Comparison of ENCODE assay signal across 20 cellular contexts in genomic region chr7:34622771-34623250, GRCh38. TPM values are rescaled to one million over a fixed set of nuclear protein-coding genes. Genes with fewer than 3 reads are reported as not detected.
A peak's percentile ranks its signal among the peaks of the same experiment; 100 is the strongest.
DNase-seq lines count a peak whose midpoint lies in the region; ATAC-seq lines count a peak whose summit lies in the region.
"Had no signal": no experiment of that assay in that cellular context is flagged by ENCODE, and none has a peak within 500 bp of the region (broad histone marks: within the 10 kb centered on the region; RNA-seq: fewer than 3 reads in every experiment).

No MANE protein-coding gene starts in this region.

- H3K4me1 Mint-ChIP-seq in activated CD4-positive, alpha-beta memory T cell treated with anti-CD3 and anti-CD28 coated beads, Interleukin-2, amount 10 ng/mL, durations not matched to agents 7 days and 5 days: no peaks in the 10 kb centered on the region
- H3K4me1 Mint-ChIP-seq in activated CD4-positive, alpha-beta T cell treated with anti-CD3 and anti-CD28 coated beads for 36 hours: no peaks in the 10 kb centered on the region
- H3K4me1 Mint-ChIP-seq: CD4-positive, CD25-positive, alpha-beta regulatory T cell; CD8-positive, alpha-beta memory T cell; GM23338 had no signal

- WGBS in ectodermal cell, 2 experiments: 68 to 78% methylated on average over 4 of the region's 4 CpGs
- no CpG with 5 or more reads among the region's 4 CpGs for WGBS in neuronal stem cell (ENCODE audit: extremely low coverage in 2 of 2, insufficient read length in 2 of 2, insufficient replicate concordance in 1 of 2), 2 donors

- H3K9ac ChIP-seq in neuronal stem cell (ENCODE audit: low read depth, low read length, poor library complexity): no peak overlapping the region

- H3K36me3 ChIP-seq in ectodermal cell (ENCODE audit: control insufficient read depth, insufficient read depth, low read length) (no peaks in the 10 kb centered on the region), neuronal stem cell (replicated peaks in 1 of 2; ENCODE audit: control insufficient read depth in 2 of 2, insufficient read depth in 2 of 2, low read length in 2 of 2) (no peaks in the 10 kb centered on the region)
- H3K36me3 ChIP-seq: BE2C had no signal

- H3K23ac ChIP-seq in neuronal stem cell (ENCODE audit: low read depth, low read length, poor library complexity): no peak overlapping the region

- no peak overlapping the region for H4K8ac ChIP-seq in neuronal stem cell (ENCODE audit: low read depth, low read length)

- peak overlapping the region; percentile 8 for H2AFZ ChIP-seq in neuronal stem cell (ENCODE audit: low read length)
- H2AFZ ChIP-seq: GM23338 had no signal

- no peak overlapping the region for H2BK5ac ChIP-seq in neuronal stem cell (ENCODE audit: low read length)

- POLR2A ChIA-PET in activated CD4-positive, alpha-beta memory T cell treated with anti-CD3 and anti-CD28 coated beads, Interleukin-2, amount 10 ng/mL, durations not matched to agents 7 days and 5 days (lab: Charles Lee): no interaction called here
- POLR2A ChIA-PET in activated CD4-positive, alpha-beta T cell treated with anti-CD3 and anti-CD28 coated beads for 36 hours (lab: Charles Lee): no interaction called here

- DNase-seq in DMS53 treated with DMSO at 0.1 percent for 48 hours (lab: John Stamatoyannopoulos, UW; ENCODE audit: unreplicated experiment) (peak; percentile 56), NCI-H345 (lab: John Stamatoyannopoulos, UW) (peak; percentile 31), neuronal stem cell (ENCODE audit: low spot score) (no peak)
- no peak for DNase-seq in activated CD4-positive, alpha-beta memory T cell treated with anti-CD3 and anti-CD28 coated beads, Interleukin-2, amount 10 ng/mL, durations not matched to agents 7 days and 5 days
- no peak for DNase-seq in activated naive CD4-positive, alpha-beta T cell treated with anti-CD3 and anti-CD28 coated beads, Interleukin-2, amount 50 U/mL, for 72 hours (ENCODE audit: low spot score in 2 of 2)
- no peak for DNase-seq in activated CD4-positive, alpha-beta T cell treated with anti-CD3 and anti-CD28 coated beads for 36 hours
- DNase-seq: ACHN; BE2C; C1 segment of cervical spinal cord; CD4-positive, CD25-positive, alpha-beta regulatory T cell; CD8-positive, alpha-beta memory T cell; COR-L47; DMS 273 treated with DMSO at 0.1 percent for 48 hours; DMS79; GDM1; HCEC 1CT had no signal

- no peak overlapping the region for H3K18ac ChIP-seq in neuronal stem cell (ENCODE audit: low read length)

- H3K79me1 ChIP-seq in neuronal stem cell (ENCODE audit: low read depth, low read length): no peaks in the 10 kb centered on the region

- H3K27me3 Mint-ChIP-seq in activated CD4-positive, alpha-beta memory T cell treated with anti-CD3 and anti-CD28 coated beads, Interleukin-2, amount 10 ng/mL, durations not matched to agents 7 days and 5 days: no peaks in the 10 kb centered on the region
- no peaks in the 10 kb centered on the region for H3K27me3 Mint-ChIP-seq in activated CD4-positive, alpha-beta T cell treated with anti-CD3 and anti-CD28 coated beads for 36 hours
- H3K27me3 Mint-ChIP-seq: CD4-positive, CD25-positive, alpha-beta regulatory T cell; CD8-positive, alpha-beta memory T cell had no signal

- CTCF ChIA-PET in activated CD4-positive, alpha-beta memory T cell treated with anti-CD3 and anti-CD28 coated beads, Interleukin-2, amount 10 ng/mL, durations not matched to agents 7 days and 5 days (lab: Charles Lee): no interaction called here
- CTCF ChIA-PET in activated CD4-positive, alpha-beta T cell treated with anti-CD3 and anti-CD28 coated beads for 36 hours (lab: Charles Lee): no interaction called here

- no peak overlapping the region for H3K14ac ChIP-seq in neuronal stem cell (ENCODE audit: low read length)

- H3K4me3 ChIP-seq in ectodermal cell (ENCODE audit: insufficient read depth, low read depth, low read length) (no peak overlapping the region), neuronal stem cell (ENCODE audit: low read length in 2 of 2) (no peak overlapping the region)
- H3K4me3 ChIP-seq: GM23338 had no signal

- H3K36me3 Mint-ChIP-seq in activated CD4-positive, alpha-beta memory T cell treated with anti-CD3 and anti-CD28 coated beads, Interleukin-2, amount 10 ng/mL, durations not matched to agents 7 days and 5 days (ENCODE audit: low read depth): no peaks in the 10 kb centered on the region
- H3K36me3 Mint-ChIP-seq in activated naive CD4-positive, alpha-beta T cell treated with anti-CD3 and anti-CD28 coated beads, Interleukin-2, amount 50 U/mL, for 72 hours: no peaks in the 10 kb centered on the region
- H3K36me3 Mint-ChIP-seq in activated CD4-positive, alpha-beta T cell treated with anti-CD3 and anti-CD28 coated beads for 36 hours (ENCODE audit: low read depth): no peaks in the 10 kb centered on the region
- H3K36me3 Mint-ChIP-seq: CD4-positive, CD25-positive, alpha-beta regulatory T cell; CD8-positive, alpha-beta memory T cell had no signal

- H3K27me3 ChIP-seq in ectodermal cell (ENCODE audit: control insufficient read depth, insufficient read depth, low read length, poor library complexity, severe bottlenecking) (no peaks in the 10 kb centered on the region), neuronal stem cell (ENCODE audit: control insufficient read depth in 3 of 3, insufficient read depth in 3 of 3, low read depth in 1 of 3, low read length in 3 of 3) (no peaks in the 10 kb centered on the region)
- H3K27me3 ChIP-seq: BE2C had no signal

- H2BK12ac ChIP-seq in neuronal stem cell (ENCODE audit: low read length): no peak overlapping the region

- H3K4me1 ChIP-seq in ectodermal cell (ENCODE audit: control insufficient read depth, insufficient read depth, low read length): peaks cover 12% of the 10 kb centered on the region
- peaks cover 11 to 18% of the 10 kb centered on the region in 2 donors for H3K4me1 ChIP-seq in neuronal stem cell (ENCODE audit: control insufficient read depth in 2 of 2, insufficient read depth in 1 of 2, low read depth in 1 of 2, low read length in 2 of 2)
- H3K4me1 ChIP-seq: BE2C had no signal

- H2BK15ac ChIP-seq in neuronal stem cell (ENCODE audit: low read length): no peak overlapping the region

- no peak for ATAC-seq in GM18867 (IDR thresholded peaks at IDR 0.05; ENCODE audit: unreplicated experiment)
- no peak for ATAC-seq in activated naive CD4-positive, alpha-beta T cell treated with anti-CD3 and anti-CD28 coated beads, Interleukin-2, amount 50 U/mL, for 72 hours
- ATAC-seq in activated CD4-positive, alpha-beta T cell treated with anti-CD3 and anti-CD28 coated beads for 36 hours: no peak

- no peak overlapping the region for H3K4me2 ChIP-seq in neuronal stem cell (ENCODE audit: insufficient read depth, low read length, poor library complexity, severe bottlenecking)
- H3K4me2 ChIP-seq: GM23338 had no signal

- intact Hi-C loops in activated CD4-positive, alpha-beta T cell treated with anti-CD3 and anti-CD28 coated beads for 36 hours (cut with DNase I, micrococcal nuclease): no loop called here

- H3K4me3 Mint-ChIP-seq in activated CD4-positive, alpha-beta memory T cell treated with anti-CD3 and anti-CD28 coated beads, Interleukin-2, amount 10 ng/mL, durations not matched to agents 7 days and 5 days: no peak overlapping the region
- no peak overlapping the region for H3K4me3 Mint-ChIP-seq in activated CD4-positive, alpha-beta T cell treated with anti-CD3 and anti-CD28 coated beads for 36 hours
- H3K4me3 Mint-ChIP-seq: CD4-positive, CD25-positive, alpha-beta regulatory T cell; CD8-positive, alpha-beta memory T cell; GM23338 had no signal

- no peaks in the 10 kb centered on the region for H3K9me3 Mint-ChIP-seq in activated CD4-positive, alpha-beta memory T cell treated with anti-CD3 and anti-CD28 coated beads, Interleukin-2, amount 10 ng/mL, durations not matched to agents 7 days and 5 days
- peaks cover 4 to 6% of the 10 kb centered on the region in 2 donors for H3K9me3 Mint-ChIP-seq in activated naive CD4-positive, alpha-beta T cell treated with anti-CD3 and anti-CD28 coated beads, Interleukin-2, amount 50 U/mL, for 72 hours
- H3K9me3 Mint-ChIP-seq in activated CD4-positive, alpha-beta T cell treated with anti-CD3 and anti-CD28 coated beads for 36 hours (ENCODE audit: low read depth): no peaks in the 10 kb centered on the region
- H3K9me3 Mint-ChIP-seq: GM23338 had no signal

- H4K91ac ChIP-seq in neuronal stem cell (ENCODE audit: low read depth, low read length, poor library complexity): no peak overlapping the region

- H3K9me3 ChIP-seq in ectodermal cell (ENCODE audit: control insufficient read depth, low read length): no peaks in the 10 kb centered on the region
- no peaks in the 10 kb centered on the region for H3K9me3 ChIP-seq in neuronal stem cell (replicated peaks in 1 of 2; ENCODE audit: control insufficient read depth in 2 of 2, insufficient read depth in 1 of 2, low read depth in 1 of 2, low read length in 2 of 2)
- H3K9me3 ChIP-seq: BE2C had no signal

- no peak overlapping the region for H2AK5ac ChIP-seq in neuronal stem cell (ENCODE audit: low read depth, low read length)

- no peak overlapping the region for H2BK120ac ChIP-seq in neuronal stem cell (ENCODE audit: low read depth, low read length)

- H3K27ac ChIP-seq in ectodermal cell (ENCODE audit: insufficient read depth, low read depth, low read length, poor library complexity, severe bottlenecking) (peak overlapping the region; percentile 47), neuronal stem cell (replicated peaks; ENCODE audit: low read length) (no peak overlapping the region)

- H3K4ac ChIP-seq in neuronal stem cell (ENCODE audit: low read length): no peak overlapping the region

- no peak overlapping the region for H3K27ac Mint-ChIP-seq in activated CD4-positive, alpha-beta memory T cell treated with anti-CD3 and anti-CD28 coated beads, Interleukin-2, amount 10 ng/mL, durations not matched to agents 7 days and 5 days
- H3K27ac Mint-ChIP-seq in activated naive CD4-positive, alpha-beta T cell treated with anti-CD3 and anti-CD28 coated beads, Interleukin-2, amount 50 U/mL, for 72 hours: no peak overlapping the region
- no peak overlapping the region for H3K27ac Mint-ChIP-seq in activated CD4-positive, alpha-beta T cell treated with anti-CD3 and anti-CD28 coated beads for 36 hours
- H3K27ac Mint-ChIP-seq: CD4-positive, CD25-positive, alpha-beta regulatory T cell; GM23338 had no signal

RNA-seq across cellular contexts. Expression of gene NPSR1, which starts 35.2 kb away (rescaled TPM):
- polyA plus RNA-seq in ectodermal cell (2013, experiment 1 of 4): not detected
- polyA plus RNA-seq in ectodermal cell (2013, experiment 2 of 4): not detected
- polyA plus RNA-seq in ectodermal cell (2013, experiment 3 of 4): not detected
- polyA plus RNA-seq in ectodermal cell (2013, experiment 4 of 4): not detected
- not detected for polyA plus RNA-seq in neuronal stem cell (2013, experiment 1 of 2)
- not detected for polyA plus RNA-seq in neuronal stem cell (2013, experiment 2 of 2)
- not detected for total RNA-seq in activated CD4-positive, alpha-beta memory T cell treated with anti-CD3 and anti-CD28 coated beads, Interleukin-2, amount 10 ng/mL, durations not matched to agents 7 days and 5 days
- not detected for total RNA-seq in activated naive CD4-positive, alpha-beta T cell treated with anti-CD3 and anti-CD28 coated beads, Interleukin-2, amount 50 U/mL, for 72 hours
- not detected for total RNA-seq in activated CD4-positive, alpha-beta T cell treated with anti-CD3 and anti-CD28 coated beads for 36 hours
- total RNA-seq: CD4-positive, CD25-positive, alpha-beta regulatory T cell; CD8-positive, alpha-beta memory T cell; Daoy; GM23338 had no signal
- polyA plus RNA-seq: CD4-positive, CD25-positive, alpha-beta regulatory T cell; CD8-positive, alpha-beta memory T cell; GM23338 had no signal

Comparison
In these comparisons a context has a peak if more than half of its experiments do, and no peak if none do; other contexts are left out.
1. DNase-seq: peak in DMS53 treated with DMSO at 0.1 percent for 48 hours (single experiment) and NCI-H345 (single experiment); none in neuronal stem cell (single experiment), activated CD4-positive, alpha-beta memory T cell treated with anti-CD3 and anti-CD28 coated beads, Interleukin-2, amount 10 ng/mL, durations not matched to agents 7 days and 5 days (single experiment), activated naive CD4-positive, alpha-beta T cell treated with anti-CD3 and anti-CD28 coated beads, Interleukin-2, amount 50 U/mL, for 72 hours (0 of 2) and activated CD4-positive, alpha-beta T cell treated with anti-CD3 and anti-CD28 coated beads for 36 hours (single experiment).